ENCODE assay signal across 8 cellular contexts in genomic region chr11:57515332-57516060, GRCh38. TPM values are rescaled to one million over a fixed set of nuclear protein-coding genes. Genes with fewer than 3 reads are reported as not detected.
A peak's percentile ranks its signal among the peaks of the same experiment; 100 is the strongest.
DNase-seq lines count a peak whose midpoint lies in the region; ATAC-seq, FAIRE-seq and TF ChIP-seq lines count a peak whose summit lies in the region.

Gene SLC43A1 (minus strand): TSS chr11:57515702. CDS start chr11:57514111, 1,591 bp downstream.

- POLR2A ChIA-PET in AG04450 (lab: Yijun Ruan, JAX) (interaction anchor here (0.5 kb wide), 1 partner anchor 1064 kb away, joined by 3 read pairs; no protein-coding TSS in a partner anchor), RWPE1 (lab: Yijun Ruan, JAX; ENCODE audit: low non-redundant PET) (no interaction called here)

- H3K27ac ChIP-seq in AG04450 (ENCODE audit: low read depth, low read length), result peak within 1 kb of the TSS; percentile 57
- peak within 1 kb of the TSS; percentile 63 for H3K27ac ChIP-seq in RWPE1
- H3K27ac ChIP-seq in ascending aorta, result peak within 1 kb of the TSS; percentile 56 to 60
- peak within 1 kb of the TSS in 1 of 2 donors; percentile 32 for H3K27ac ChIP-seq in small intestine (ENCODE audit: low read depth in 1 of 2, low read length in 1 of 2)

- CTCF ChIA-PET in AG04450 (lab: Charles Lee) (interaction anchor here (0.9 to 6.4 kb wide), 9 partner anchors 11 to 129 kb away, joined by 3 to 52 read pairs (median 8); partner anchors contain the start of gene RTN4RL2), RWPE1 (lab: Yijun Ruan, JAX) (interaction anchor here (0.7 to 4.5 kb wide), 5 partner anchors 12 to 120 kb away, joined by 3 to 28 read pairs (median 15); no protein-coding TSS in a partner anchor)

- peak within 1 kb of the TSS; percentile 71 for H3K9ac ChIP-seq in iPS-15b (ENCODE audit: low read depth, low read length)

- FAIRE-seq in small intestine (lab: Jason Lieb, UNC), result no peak

- H3K9me3 ChIP-seq in AG04450 (ENCODE audit: control insufficient read depth, insufficient read depth, low read length), result no peaks in the 10 kb centered on the region; the same call in 1 of the 2 replicates
- no peaks in the 10 kb centered on the region for H3K9me3 ChIP-seq in ascending aorta
- H3K9me3 ChIP-seq in iPS-15b (ENCODE audit: control insufficient read depth, insufficient read depth, low read length), result no peaks in the 10 kb centered on the region
- no peaks in the 10 kb centered on the region for H3K9me3 ChIP-seq in small intestine (ENCODE audit: control insufficient read depth, low read depth)

- ATAC-seq in GM18517 (IDR thresholded peaks at IDR 0.05; ENCODE audit: unreplicated experiment) (peak; percentile 52), HG03095 (IDR thresholded peaks at IDR 0.05; ENCODE audit: unreplicated experiment) (peak; percentile 43)

- WGBS in small intestine, 3 donors, result 0 to 1% (median 0%) methylated on average over 48 to 66 of the region's 66 CpGs

- peaks cover 0 to 8% of the 10 kb centered on the region in 2 donors for H3K4me1 ChIP-seq in ascending aorta
- H3K4me1 ChIP-seq in iPS-15b (ENCODE audit: control insufficient read depth, insufficient read depth, low read length), result peaks cover 4% of the 10 kb centered on the region
- H3K4me1 ChIP-seq in small intestine (ENCODE audit: control insufficient read depth in 2 of 2, insufficient read depth in 1 of 2, low read depth in 1 of 2, low read length in 1 of 2), result peaks cover 2 to 6% of the 10 kb centered on the region in 2 donors

- TF ChIP-seq CTCF in AG04450 (IDR thresholded peaks at IDR 0.05; ENCODE audit: low read depth, low read length) (no peak), RWPE1 (conservative IDR thresholded peaks at IDR 0.05; ENCODE audit: low read depth) (no peak), ascending aorta (IDR thresholded peaks at IDR 0.05) (no peak)

- intact Hi-C loops in ascending aorta (cut with DNase I), result loop anchor here (2.0 kb wide), 1 partner anchor 17 kb away; no protein-coding TSS in a partner anchor

- H3K27me3 ChIP-seq in AG04450 (ENCODE audit: control insufficient read depth, insufficient read depth, low read length) (no peaks in the 10 kb centered on the region), ascending aorta (no peaks in the 10 kb centered on the region), iPS-15b (ENCODE audit: control insufficient read depth, insufficient read depth, low read length) (peaks cover 27% of the 10 kb centered on the region), small intestine (ENCODE audit: control insufficient read depth in 2 of 2, insufficient read depth in 2 of 2, low read length in 2 of 2) (no peaks in the 10 kb centered on the region)

- H3K36me3 ChIP-seq in ascending aorta (no peaks in the 10 kb centered on the region), iPS-15b (ENCODE audit: control insufficient read depth, insufficient read depth, low read length) (no peaks in the 10 kb centered on the region), small intestine (ENCODE audit: control insufficient read depth in 2 of 2, insufficient read depth in 2 of 2, low read length in 2 of 2) (no peaks in the 10 kb centered on the region)

- H3K4me3 ChIP-seq in AG04450 (ENCODE audit: low read depth, low read length) (peak within 1 kb of the TSS; percentile 85), ascending aorta (peak within 1 kb of the TSS; percentile 72 to 86), iPS-15b (ENCODE audit: low read depth, low read length) (peak within 1 kb of the TSS; percentile 85), small intestine (ENCODE audit: low read depth in 1 of 2, low read length in 2 of 2) (peak within 1 kb of the TSS; percentile 53 to 56)

- DNase-seq in AG04450 (ENCODE audit: low read depth, low spot score), result no peak
- peak; percentile 25 for DNase-seq in RWPE1 (ENCODE audit: low spot score)
- peak in 1 of 2 donors; percentile 71 for DNase-seq in ascending aorta (ENCODE audit: low spot score in 2 of 2)
- DNase-seq in small intestine, result peak; percentile 14
- DNase-seq in NOMO-1 (lab: John Stamatoyannopoulos, UW; ENCODE audit: unreplicated experiment in 2 of 2), result no peak

RNA-seq across cellular contexts. Expression of gene SLC43A1, which starts in this region (rescaled TPM):
- polyA plus RNA-seq in AG04450 (2011; rRNA removed) (14.6 and 17.5 TPM in 2 replicates), small intestine (10 to 100 TPM in 1 of 3 donors, 1 to 10 TPM in 1, under 1 TPM in 1; 0.67 to 25.0 (median 2.4) TPM)
- 24.5 and 30.1 TPM in 2 replicates for polyA minus RNA-seq in AG04450 (2011; rRNA and poly(A)+ RNA removed)
- total RNA-seq in ascending aorta, result 18.4 TPM

Comparison
In these comparisons a context has a peak if more than half of its experiments do, and no peak if none do; other contexts are left out.
1. DNase-seq: peak in RWPE1 (single experiment) and small intestine (single experiment); none in AG04450 (single experiment) and NOMO-1 (0 of 2).
2. Peak in every context shown above with its lines, with median percentiles within 50 percentile points of each other: H3K4me3 ChIP-seq.